ENCODE assay signal across 1 cellular context in the genomic region with DNA sequence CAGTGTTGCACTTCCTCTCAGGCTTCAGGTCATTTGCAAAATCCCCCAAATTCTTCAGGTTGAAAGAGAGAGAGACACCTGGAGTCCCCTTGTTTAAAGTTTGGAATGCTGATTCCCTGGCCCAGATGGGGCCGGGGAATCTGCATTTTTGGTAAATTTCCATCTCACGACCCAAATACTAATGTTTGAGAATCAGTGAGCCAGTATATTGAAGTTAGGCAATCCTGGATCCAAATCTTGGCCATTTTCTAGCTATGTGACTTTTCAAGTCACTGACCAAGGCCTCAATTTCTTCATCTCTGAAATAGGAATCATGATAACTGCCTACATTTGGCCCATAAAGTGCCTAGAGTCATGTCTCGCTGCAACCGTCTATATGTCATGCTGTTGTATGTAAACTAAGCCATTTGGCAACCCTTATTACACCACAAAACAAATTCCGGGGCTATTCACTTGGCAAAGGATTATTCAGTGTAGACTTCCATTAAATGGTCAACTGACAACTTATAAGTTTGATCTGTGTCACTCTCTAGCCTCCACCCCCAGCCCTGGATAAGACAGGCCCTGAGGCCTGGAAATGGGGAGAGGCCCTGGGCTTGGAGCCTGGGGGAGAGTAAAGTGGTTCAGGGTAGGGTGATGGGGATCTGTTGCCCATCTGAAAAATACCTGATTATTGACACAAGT.
TF ChIP-seq lines count a peak whose summit lies in the region.

No MANE protein-coding gene starts in this region.

TF ChIP-seq in HepG2, 621 proteins besides CTCF, POLR2A, EP300 and RAD21 (continued from another document):
- TF ChIP-seq, protein P1, sequence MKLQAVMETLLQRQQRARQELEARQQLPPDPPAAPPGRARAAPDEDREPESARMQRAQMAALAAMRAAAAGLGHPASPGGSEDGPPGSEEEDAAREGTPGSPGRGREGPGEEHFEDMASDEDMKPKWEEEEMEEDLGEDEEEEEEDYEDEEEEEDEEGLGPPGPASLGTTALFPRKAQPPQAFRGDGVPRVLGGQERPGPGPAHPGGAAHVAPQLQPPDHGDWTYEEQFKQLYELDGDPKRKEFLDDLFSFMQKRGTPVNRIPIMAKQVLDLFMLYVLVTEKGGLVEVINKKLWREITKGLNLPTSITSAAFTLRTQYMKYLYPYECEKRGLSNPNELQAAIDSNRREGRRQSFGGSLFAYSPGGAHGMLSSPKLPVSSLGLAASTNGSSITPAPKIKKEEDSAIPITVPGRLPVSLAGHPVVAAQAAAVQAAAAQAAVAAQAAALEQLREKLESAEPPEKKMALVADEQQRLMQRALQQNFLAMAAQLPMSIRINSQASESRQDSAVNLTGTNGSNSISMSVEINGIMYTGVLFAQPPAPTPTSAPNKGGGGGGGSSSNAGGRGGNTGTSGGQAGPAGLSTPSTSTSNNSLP (IDR thresholded peaks at IDR 0.05; ENCODE audit: low read depth, low read length): no peak
- TF ChIP-seq CREM (IDR thresholded peaks at IDR 0.05) (0 out of 2 replicates have a peak, but pooled peaks have one; percentile 41), CREM (CRISPR knock-in tag; IDR thresholded peaks at IDR 0.05) (no peak), ZNF816 (CRISPR knock-in tag; IDR thresholded peaks at IDR 0.05; ENCODE audit: borderline replicate concordance) (peak; percentile 2; the same call in 1 of the 2 replicates), HMGA1 (CRISPR knock-in tag; conservative IDR thresholded peaks at IDR 0.05) (no peak), EHMT2 (IDR thresholded peaks at IDR 0.05; ENCODE audit: borderline replicate concordance, low read depth, low read length) (peak; percentile 57; the same call in 1 of the 2 replicates), ADNP (CRISPR knock-in tag; IDR thresholded peaks at IDR 0.05) (peak; percentile 95), ZNF501 (CRISPR knock-in tag; IDR thresholded peaks at IDR 0.05) (0 out of 2 replicates have a peak, but pooled peaks have one; percentile 13), CHD4 (IDR thresholded peaks at IDR 0.05; ENCODE audit: borderline replicate concordance, low read length) (peak; percentile 99), NKX3-1 (CRISPR knock-in tag; IDR thresholded peaks at IDR 0.05) (0 out of 2 replicates have a peak, but pooled peaks have one; percentile 30), ZNF24 (IDR thresholded peaks at IDR 0.05) (peak; percentile 58; the same call in 1 of the 2 replicates)
- TF ChIP-seq, protein P2, sequence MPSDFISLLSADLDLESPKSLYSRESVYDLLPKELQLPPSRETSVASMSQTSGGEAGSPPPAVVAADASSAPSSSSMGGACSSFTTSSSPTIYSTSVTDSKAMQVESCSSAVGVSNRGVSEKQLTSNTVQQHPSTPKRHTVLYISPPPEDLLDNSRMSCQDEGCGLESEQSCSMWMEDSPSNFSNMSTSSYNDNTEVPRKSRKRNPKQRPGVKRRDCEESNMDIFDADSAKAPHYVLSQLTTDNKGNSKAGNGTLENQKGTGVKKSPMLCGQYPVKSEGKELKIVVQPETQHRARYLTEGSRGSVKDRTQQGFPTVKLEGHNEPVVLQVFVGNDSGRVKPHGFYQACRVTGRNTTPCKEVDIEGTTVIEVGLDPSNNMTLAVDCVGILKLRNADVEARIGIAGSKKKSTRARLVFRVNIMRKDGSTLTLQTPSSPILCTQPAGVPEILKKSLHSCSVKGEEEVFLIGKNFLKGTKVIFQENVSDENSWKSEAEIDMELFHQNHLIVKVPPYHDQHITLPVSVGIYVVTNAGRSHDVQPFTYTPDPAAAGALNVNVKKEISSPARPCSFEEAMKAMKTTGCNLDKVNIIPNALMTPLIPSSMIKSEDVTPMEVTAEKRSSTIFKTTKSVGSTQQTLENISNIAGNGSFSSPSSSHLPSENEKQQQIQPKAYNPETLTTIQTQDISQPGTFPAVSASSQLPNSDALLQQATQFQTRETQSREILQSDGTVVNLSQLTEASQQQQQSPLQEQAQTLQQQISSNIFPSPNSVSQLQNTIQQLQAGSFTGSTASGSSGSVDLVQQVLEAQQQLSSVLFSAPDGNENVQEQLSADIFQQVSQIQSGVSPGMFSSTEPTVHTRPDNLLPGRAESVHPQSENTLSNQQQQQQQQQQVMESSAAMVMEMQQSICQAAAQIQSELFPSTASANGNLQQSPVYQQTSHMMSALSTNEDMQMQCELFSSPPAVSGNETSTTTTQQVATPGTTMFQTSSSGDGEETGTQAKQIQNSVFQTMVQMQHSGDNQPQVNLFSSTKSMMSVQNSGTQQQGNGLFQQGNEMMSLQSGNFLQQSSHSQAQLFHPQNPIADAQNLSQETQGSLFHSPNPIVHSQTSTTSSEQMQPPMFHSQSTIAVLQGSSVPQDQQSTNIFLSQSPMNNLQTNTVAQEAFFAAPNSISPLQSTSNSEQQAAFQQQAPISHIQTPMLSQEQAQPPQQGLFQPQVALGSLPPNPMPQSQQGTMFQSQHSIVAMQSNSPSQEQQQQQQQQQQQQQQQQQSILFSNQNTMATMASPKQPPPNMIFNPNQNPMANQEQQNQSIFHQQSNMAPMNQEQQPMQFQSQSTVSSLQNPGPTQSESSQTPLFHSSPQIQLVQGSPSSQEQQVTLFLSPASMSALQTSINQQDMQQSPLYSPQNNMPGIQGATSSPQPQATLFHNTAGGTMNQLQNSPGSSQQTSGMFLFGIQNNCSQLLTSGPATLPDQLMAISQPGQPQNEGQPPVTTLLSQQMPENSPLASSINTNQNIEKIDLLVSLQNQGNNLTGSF (CRISPR knock-in tag; IDR thresholded peaks at IDR 0.05): peak; percentile 76; the same call in 1 of the 2 replicates
